Comparison of ENCODE assay signal across 8 cellular contexts in the genomic region with DNA sequence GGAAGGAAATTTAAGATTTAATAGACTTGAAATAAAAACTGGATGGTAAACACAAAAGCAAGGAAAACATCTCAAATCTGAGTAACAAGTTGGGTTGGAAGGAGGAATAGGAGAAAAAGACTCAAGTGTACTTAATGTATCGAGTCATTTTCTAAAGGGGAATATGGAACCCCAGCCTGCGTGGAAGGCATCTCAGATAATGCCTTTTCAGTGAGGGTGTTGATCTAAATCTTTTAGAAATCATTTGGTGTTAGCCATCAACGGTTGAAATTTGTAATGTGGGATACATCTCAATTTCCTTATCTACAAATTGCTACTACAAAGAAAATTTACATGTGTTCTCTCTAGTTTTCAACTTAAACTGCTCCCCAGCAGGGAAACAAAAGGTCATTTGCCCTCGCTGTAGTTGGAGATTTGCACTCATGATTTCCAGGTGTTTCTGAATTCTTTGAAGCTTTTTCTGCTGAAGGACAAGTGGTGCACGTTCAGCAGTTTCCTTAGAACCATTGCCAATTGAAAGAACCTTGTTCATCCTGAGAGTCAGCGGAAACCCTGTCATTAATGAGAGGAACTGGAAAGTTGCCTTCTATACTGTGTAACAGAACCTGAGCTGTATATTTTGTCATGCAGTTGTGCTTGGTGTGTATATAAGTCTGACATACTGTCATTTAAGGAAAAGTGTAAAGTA. TPM values are rescaled to one million over a fixed set of nuclear protein-coding genes. Genes with fewer than 3 reads are reported as not detected.
DNase-seq lines count a peak whose midpoint lies in the region; ATAC-seq and TF ChIP-seq lines count a peak whose summit lies in the region.

No MANE protein-coding gene starts in this region.

- H3K4me1 ChIP-seq in SK-N-SH (ENCODE audit: control insufficient read depth in 1 of 2, insufficient read depth in 2 of 2, low read depth in 1 of 2, low read length in 1 of 2) (peaks cover 10 to 13% of the 10 kb centered on the region in 2 experiments; a peak in 3 of 4 replicates), SJCRH30 (peaks cover 8% of the 10 kb centered on the region), gastrocnemius medialis (peaks cover 31 to 33% of the 10 kb centered on the region in 2 donors)

- TF ChIP-seq POLR2A in gastrocnemius medialis (IDR thresholded peaks at IDR 0.05), result no peak

- H3K27ac ChIP-seq in SK-N-SH (ENCODE audit: low read depth in 2 of 2, low read length in 1 of 2) (peak overlapping the region in 1 of 2 experiments; percentile 29; a peak in 3 of 4 replicates), SJCRH30 (no peak overlapping the region), gastrocnemius medialis (peak overlapping the region; percentile 92 to 98 (median 98))

- H3K27me3 ChIP-seq in SK-N-SH (ENCODE audit: insufficient read depth), result no peaks in the 10 kb centered on the region
- H3K27me3 ChIP-seq in SJCRH30, result no peaks in the 10 kb centered on the region
- no peaks in the 10 kb centered on the region for H3K27me3 ChIP-seq in gastrocnemius medialis

- no peak for ATAC-seq in SK-N-SH treated with all-trans-retinoic acid at 6 μM for 48 hours
- ATAC-seq in gastrocnemius medialis, result no peak
- ATAC-seq in HG03521 (IDR thresholded peaks at IDR 0.05; ENCODE audit: unreplicated experiment), result no peak

- H3K4me2 ChIP-seq in SK-N-SH, result peak overlapping the region; percentile 88

- CTCF ChIA-PET in SK-N-SH (lab: Yijun Ruan, JAX), result interaction anchor here (0.8 to 2.6 kb wide), 11 partner anchors 10 to 242 kb away, joined by 3 to 10 read pairs (median 5); a partner anchor contains a TSS

- 28% methylated on average over 6 of the region's 6 CpGs for WGBS in SK-N-SH (ENCODE audit: low lambda C conversion rate)

- no peak for TF ChIP-seq EP300 in SK-N-SH (IDR thresholded peaks at IDR 0.05; ENCODE audit: borderline replicate concordance in 1 of 2, low read depth in 1 of 2, low read length in 1 of 2)

- peaks cover 69% of the 10 kb centered on the region for H3K79me2 ChIP-seq in SK-N-SH (ENCODE audit: insufficient read depth)

- H3K9ac ChIP-seq in SK-N-SH, result peak overlapping the region; percentile 99

- TF ChIP-seq RAD21 in SK-N-SH (IDR thresholded peaks at IDR 0.05; ENCODE audit: low read length), result no peak

- H3K9me2 ChIP-seq in SK-N-SH, result no peaks in the 10 kb centered on the region

- no peak for TF ChIP-seq CTCF in SK-N-SH (IDR thresholded peaks at IDR 0.05)
- TF ChIP-seq CTCF in epithelial cell of proximal tubule (conservative IDR thresholded peaks at IDR 0.05; ENCODE audit: low read depth, low read length), result no peak
- no peak for TF ChIP-seq CTCF in gastrocnemius medialis (IDR thresholded peaks at IDR 0.05 in 4 of 5, conservative IDR thresholded peaks at IDR 0.05 in 1 of 5)

- peaks cover 21% of the 10 kb centered on the region for H3F3A ChIP-seq in SK-N-SH (replicated peaks; ENCODE audit: insufficient read depth)

- peaks cover 66% of the 10 kb centered on the region for H4K20me1 ChIP-seq in SK-N-SH (ENCODE audit: insufficient read depth)

- H3K9me3 ChIP-seq in SK-N-SH (no peaks in the 10 kb centered on the region), SJCRH30 (replicated peaks) (no peaks in the 10 kb centered on the region), gastrocnemius medialis (no peaks in the 10 kb centered on the region)

- no peak overlapping the region for H2AFZ ChIP-seq in SK-N-SH (ENCODE audit: low read depth)

- in situ Hi-C loops in gastrocnemius medialis (cut with MboI; ENCODE audit: low sequenced_read_pairs in 4 of 4), result no loop called here

- intact Hi-C loops in gastrocnemius medialis (cut with DNase I; ENCODE audit: low total_unique reads), result loop anchor here (2.0 to 10.0 kb wide), 3 partner anchors 25 to 399 kb away; a partner anchor contains a TSS

- DNase-seq in SK-N-SH, result no peak
- DNase-seq in SJCRH30, result no peak
- no peak for DNase-seq in epithelial cell of proximal tubule (ENCODE audit: low read depth)
- no peak for DNase-seq in gastrocnemius medialis
- no peak for DNase-seq in activated gamma-delta T cell treated with Interleukin-2 at 50 U/mL for 16 hours
- no peak for DNase-seq in ureter (ENCODE audit: low spot score)

- H3K36me3 ChIP-seq in SK-N-SH (replicated peaks in 1 of 2; ENCODE audit: control insufficient read depth in 1 of 2, insufficient read depth in 2 of 2, low read length in 1 of 2) (peaks cover 50 to 60% of the 10 kb centered on the region in 2 experiments), SJCRH30 (peaks cover 64% of the 10 kb centered on the region), gastrocnemius medialis (peaks cover 3 to 53% of the 10 kb centered on the region in 2 donors)

- POLR2A ChIA-PET in SK-N-SH (lab: Yijun Ruan, JAX), result interaction anchor here (0.9 to 1.7 kb wide), 7 partner anchors 14 to 109 kb away, joined by 3 to 10 read pairs (median 6); a partner anchor contains a TSS

- H3K4me3 ChIP-seq in SK-N-SH (ENCODE audit: low read depth in 2 of 2, low read length in 1 of 2) (peak overlapping the region; percentile 68 to 83), SJCRH30 (peak overlapping the region; percentile 96), epithelial cell of proximal tubule (ENCODE audit: low read depth, low read length) (peak overlapping the region; percentile 91), gastrocnemius medialis (peak overlapping the region in 3 of 4 donors; percentile 73 to 83 (median 77))

TF ChIP-seq in SK-N-SH, 30 proteins besides CTCF, POLR2A, EP300 and RAD21:
- TF ChIP-seq CHD2 (IDR thresholded peaks at IDR 0.05; ENCODE audit: low read length, partially characterized antibody), result no peak
- TF ChIP-seq TAF1 (IDR thresholded peaks at IDR 0.05; ENCODE audit: borderline replicate concordance, low read depth, low read length), result no peak
- no peak for TF ChIP-seq FOSL2 (IDR thresholded peaks at IDR 0.05; ENCODE audit: borderline replicate concordance, low read depth)
- TF ChIP-seq GABPA (IDR thresholded peaks at IDR 0.05; ENCODE audit: low read depth), result no peak
- TF ChIP-seq NFIC (IDR thresholded peaks at IDR 0.05; ENCODE audit: borderline replicate concordance), result no peak
- no peak for TF ChIP-seq POLR2AphosphoS5 (IDR thresholded peaks at IDR 0.05; ENCODE audit: low read depth, low read length)
- no peak for TF ChIP-seq MEF2A (IDR thresholded peaks at IDR 0.05; ENCODE audit: borderline replicate concordance, low read depth)
- TF ChIP-seq FOXJ3 (CRISPR knock-in tag; IDR thresholded peaks at IDR 0.05), result no peak
- TF ChIP-seq RFX5 (IDR thresholded peaks at IDR 0.05; ENCODE audit: low read length), result no peak
- TF ChIP-seq TEAD4 (IDR thresholded peaks at IDR 0.05; ENCODE audit: borderline replicate concordance, insufficient read depth), result no peak
- no peak for TF ChIP-seq YY1 (IDR thresholded peaks at IDR 0.05; ENCODE audit: low read depth)

TF ChIP-seq in SK-N-SH treated with all-trans-retinoic acid at 6 μM for 48 hours, 23 proteins besides CTCF, POLR2A, EP300 and RAD21:
- no peak for TF ChIP-seq PPARA (CRISPR knock-in tag; IDR thresholded peaks at IDR 0.05; ENCODE audit: borderline replicate concordance)
- no peak; the same call in 1 of the 2 replicates for TF ChIP-seq RARB (CRISPR knock-in tag; IDR thresholded peaks at IDR 0.05)
- TF ChIP-seq BACH2 (CRISPR knock-in tag; IDR thresholded peaks at IDR 0.05; ENCODE audit: borderline replicate concordance), result no peak
- TF ChIP-seq CSDC2 (CRISPR knock-in tag; IDR thresholded peaks at IDR 0.05), result no peak
- no peak for TF ChIP-seq TCF4 (CRISPR knock-in tag; IDR thresholded peaks at IDR 0.05; ENCODE audit: borderline replicate concordance)
- no peak for TF ChIP-seq ZC3H10 (CRISPR knock-in tag; IDR thresholded peaks at IDR 0.05)
- no peak for TF ChIP-seq OSR1 (CRISPR knock-in tag; IDR thresholded peaks at IDR 0.05)

RNA-seq across cellular contexts. Expression of a gene that starts 2.2 kb away (rescaled TPM):
- polyA plus RNA-seq in SK-N-SH (2012; rRNA removed), result 336 and 368 TPM in 2 replicates
- 425 and 586 TPM in 2 replicates for polyA plus RNA-seq in SK-N-SH (2012; cell fraction: cytosol; rRNA removed)
- polyA plus RNA-seq in SK-N-SH (2012; cell fraction: nucleus; rRNA removed), result 357 and 676 TPM in 2 replicates
- 246 and 250 TPM in 2 replicates for total RNA-seq in SJCRH30 (2014; rRNA removed; shearing (Covaris generic))
- total RNA-seq in epithelial cell of proximal tubule (153 and 169 TPM in 2 replicates), gastrocnemius medialis (100 to 1,000 TPM; 113 to 257 (median 191) TPM), ureter (675 TPM)

RNA-seq across cellular contexts. Expression of a gene that starts 12.6 kb away (rescaled TPM):
- polyA plus RNA-seq in SK-N-SH (2012; rRNA removed), result 58.5 and 59.3 TPM in 2 replicates
- polyA plus RNA-seq in SK-N-SH (2012; cell fraction: cytosol; rRNA removed), result 62.4 and 69.7 TPM in 2 replicates
- polyA plus RNA-seq in SK-N-SH (2012; cell fraction: nucleus; rRNA removed), result 39.6 and 44.1 TPM in 2 replicates
- 54.5 and 59.5 TPM in 2 replicates for total RNA-seq in SJCRH30 (2014; rRNA removed; shearing (Covaris generic))
- total RNA-seq in epithelial cell of proximal tubule (132 and 137 TPM in 2 replicates), gastrocnemius medialis (10 to 100 TPM; 40.3 to 90.4 (median 74.2) TPM), ureter (210 TPM)

RNA-seq across cellular contexts. Expression of a gene that starts 30.4 kb away (rescaled TPM):
- polyA plus RNA-seq in SK-N-SH (2012; rRNA removed), result 0.03 and 0.06 TPM in 2 replicates
- polyA plus RNA-seq in SK-N-SH (2012; cell fraction: cytosol; rRNA removed), result 0.03 TPM in 1 of 2 replicates, not detected in the other
- polyA plus RNA-seq in SK-N-SH (2012; cell fraction: nucleus; rRNA removed), result 0.05 and 0.16 TPM in 2 replicates
- 0.14 and 0.15 TPM in 2 replicates for total RNA-seq in SJCRH30 (2014; rRNA removed; shearing (Covaris generic))
- not detected in 2 replicates for total RNA-seq in epithelial cell of proximal tubule
- total RNA-seq in gastrocnemius medialis, result 1 to 10 TPM in 2 of 4 donors, not detected in 2; 1.0 to 1.4 TPM
- not detected for total RNA-seq in ureter

RNA-seq across cellular contexts. Expression of a gene that starts 45.2 kb away (rescaled TPM):
- polyA plus RNA-seq in SK-N-SH (2012; rRNA removed), result 57.6 and 80.9 TPM in 2 replicates
- polyA plus RNA-seq in SK-N-SH (2012; cell fraction: cytosol; rRNA removed), result 14.1 and 19.6 TPM in 2 replicates
- 412 and 451 TPM in 2 replicates for polyA plus RNA-seq in SK-N-SH (2012; cell fraction: nucleus; rRNA removed)
- 5.9 and 7.6 TPM in 2 replicates for total RNA-seq in SJCRH30 (2014; rRNA removed; shearing (Covaris generic))
- total RNA-seq in epithelial cell of proximal tubule (5.8 and 16.7 TPM in 2 replicates), gastrocnemius medialis (1 to 10 TPM; 1.1 to 9.9 (median 3.8) TPM), ureter (19.9 TPM)

RNA-seq across cellular contexts. Expression of a gene that starts 47.0 kb away (rescaled TPM):
- 57.8 and 69.8 TPM in 2 replicates for polyA plus RNA-seq in SK-N-SH (2012; rRNA removed)
- polyA plus RNA-seq in SK-N-SH (2012; cell fraction: cytosol; rRNA removed), result 21.2 and 31.7 TPM in 2 replicates
- 272 and 284 TPM in 2 replicates for polyA plus RNA-seq in SK-N-SH (2012; cell fraction: nucleus; rRNA removed)
- 35.2 and 41.2 TPM in 2 replicates for total RNA-seq in SJCRH30 (2014; rRNA removed; shearing (Covaris generic))
- total RNA-seq in epithelial cell of proximal tubule (51.9 and 78.2 TPM in 2 replicates), gastrocnemius medialis (10 to 100 TPM in 2 of 4 donors, 1 to 10 TPM in 2; 6.8 to 17.4 (median 11.6) TPM), ureter (38.3 TPM)
